In the genomic region with DNA sequence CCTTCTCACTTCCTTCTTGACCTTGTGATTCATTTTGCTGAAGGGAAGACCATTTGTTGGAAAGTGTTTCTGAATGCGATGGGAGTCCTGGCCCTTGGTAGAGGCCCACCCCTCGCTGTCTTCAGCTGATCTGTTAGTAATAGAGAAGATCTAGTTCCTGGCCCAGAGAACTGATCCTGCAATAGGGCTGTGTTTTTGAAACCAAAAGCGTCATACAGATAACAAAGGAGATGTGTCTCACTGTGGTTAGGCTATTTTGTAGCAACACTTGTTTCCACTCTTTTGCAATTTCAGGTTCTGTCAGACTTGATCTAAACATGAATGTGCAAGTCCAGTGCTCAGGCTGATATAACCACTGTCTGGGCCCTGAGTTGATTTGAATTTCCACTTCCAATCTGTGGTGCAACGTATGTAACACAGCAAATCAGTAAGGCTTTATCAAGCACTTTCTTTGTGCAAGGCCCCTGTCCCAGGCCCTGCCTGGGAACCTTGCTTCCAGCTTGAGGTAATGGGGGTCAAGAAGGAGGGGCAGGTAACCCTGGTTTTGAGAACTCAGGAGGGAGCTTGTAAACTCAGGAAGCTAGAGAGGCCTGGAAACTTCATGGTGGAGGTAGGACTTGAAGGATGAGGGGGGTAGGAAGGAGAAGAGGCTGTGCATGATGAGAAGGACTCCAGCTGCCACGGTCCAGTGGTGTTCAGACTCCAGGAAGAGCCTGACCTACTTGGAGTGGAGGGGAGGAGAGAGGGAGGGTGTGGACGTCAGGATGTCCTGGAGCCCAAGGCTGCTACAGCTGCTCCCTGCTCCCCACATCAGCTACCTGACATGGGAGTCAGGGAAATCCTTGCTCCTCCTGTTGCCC, we compare ENCODE assay signal across 1 cellular context.
TF ChIP-seq lines count a peak whose summit lies in the region.

No MANE protein-coding gene starts in this region.

TF ChIP-seq in WTC11, 78 proteins besides CTCF, POLR2A, EP300 and RAD21 (continued from another document):
- TF ChIP-seq, protein P1, sequence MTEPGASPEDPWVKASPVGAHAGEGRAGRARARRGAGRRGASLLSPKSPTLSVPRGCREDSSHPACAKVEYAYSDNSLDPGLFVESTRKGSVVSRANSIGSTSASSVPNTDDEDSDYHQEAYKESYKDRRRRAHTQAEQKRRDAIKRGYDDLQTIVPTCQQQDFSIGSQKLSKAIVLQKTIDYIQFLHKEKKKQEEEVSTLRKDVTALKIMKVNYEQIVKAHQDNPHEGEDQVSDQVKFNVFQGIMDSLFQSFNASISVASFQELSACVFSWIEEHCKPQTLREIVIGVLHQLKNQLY (CRISPR knock-in tag; IDR thresholded peaks at IDR 0.05), result no peak
- TF ChIP-seq, protein P2, sequence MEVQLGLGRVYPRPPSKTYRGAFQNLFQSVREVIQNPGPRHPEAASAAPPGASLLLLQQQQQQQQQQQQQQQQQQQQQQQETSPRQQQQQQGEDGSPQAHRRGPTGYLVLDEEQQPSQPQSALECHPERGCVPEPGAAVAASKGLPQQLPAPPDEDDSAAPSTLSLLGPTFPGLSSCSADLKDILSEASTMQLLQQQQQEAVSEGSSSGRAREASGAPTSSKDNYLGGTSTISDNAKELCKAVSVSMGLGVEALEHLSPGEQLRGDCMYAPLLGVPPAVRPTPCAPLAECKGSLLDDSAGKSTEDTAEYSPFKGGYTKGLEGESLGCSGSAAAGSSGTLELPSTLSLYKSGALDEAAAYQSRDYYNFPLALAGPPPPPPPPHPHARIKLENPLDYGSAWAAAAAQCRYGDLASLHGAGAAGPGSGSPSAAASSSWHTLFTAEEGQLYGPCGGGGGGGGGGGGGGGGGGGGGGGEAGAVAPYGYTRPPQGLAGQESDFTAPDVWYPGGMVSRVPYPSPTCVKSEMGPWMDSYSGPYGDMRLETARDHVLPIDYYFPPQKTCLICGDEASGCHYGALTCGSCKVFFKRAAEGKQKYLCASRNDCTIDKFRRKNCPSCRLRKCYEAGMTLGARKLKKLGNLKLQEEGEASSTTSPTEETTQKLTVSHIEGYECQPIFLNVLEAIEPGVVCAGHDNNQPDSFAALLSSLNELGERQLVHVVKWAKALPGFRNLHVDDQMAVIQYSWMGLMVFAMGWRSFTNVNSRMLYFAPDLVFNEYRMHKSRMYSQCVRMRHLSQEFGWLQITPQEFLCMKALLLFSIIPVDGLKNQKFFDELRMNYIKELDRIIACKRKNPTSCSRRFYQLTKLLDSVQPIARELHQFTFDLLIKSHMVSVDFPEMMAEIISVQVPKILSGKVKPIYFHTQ (CRISPR knock-in tag; IDR thresholded peaks at IDR 0.05), result no peak
- TF ChIP-seq, protein P3, sequence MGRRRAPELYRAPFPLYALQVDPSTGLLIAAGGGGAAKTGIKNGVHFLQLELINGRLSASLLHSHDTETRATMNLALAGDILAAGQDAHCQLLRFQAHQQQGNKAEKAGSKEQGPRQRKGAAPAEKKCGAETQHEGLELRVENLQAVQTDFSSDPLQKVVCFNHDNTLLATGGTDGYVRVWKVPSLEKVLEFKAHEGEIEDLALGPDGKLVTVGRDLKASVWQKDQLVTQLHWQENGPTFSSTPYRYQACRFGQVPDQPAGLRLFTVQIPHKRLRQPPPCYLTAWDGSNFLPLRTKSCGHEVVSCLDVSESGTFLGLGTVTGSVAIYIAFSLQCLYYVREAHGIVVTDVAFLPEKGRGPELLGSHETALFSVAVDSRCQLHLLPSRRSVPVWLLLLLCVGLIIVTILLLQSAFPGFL (CRISPR knock-in tag; IDR thresholded peaks at IDR 0.05; ENCODE audit: borderline replicate concordance), result no peak
- no peak for TF ChIP-seq SP1 (CRISPR knock-in tag; conservative IDR thresholded peaks at IDR 0.05)
- TF ChIP-seq, protein P4, sequence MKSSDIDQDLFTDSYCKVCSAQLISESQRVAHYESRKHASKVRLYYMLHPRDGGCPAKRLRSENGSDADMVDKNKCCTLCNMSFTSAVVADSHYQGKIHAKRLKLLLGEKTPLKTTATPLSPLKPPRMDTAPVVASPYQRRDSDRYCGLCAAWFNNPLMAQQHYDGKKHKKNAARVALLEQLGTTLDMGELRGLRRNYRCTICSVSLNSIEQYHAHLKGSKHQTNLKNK (CRISPR knock-in tag; IDR thresholded peaks at IDR 0.05), result no peak
TF ChIP-seq in WTC11: peak in this region for 0.
